In the genomic region with DNA sequence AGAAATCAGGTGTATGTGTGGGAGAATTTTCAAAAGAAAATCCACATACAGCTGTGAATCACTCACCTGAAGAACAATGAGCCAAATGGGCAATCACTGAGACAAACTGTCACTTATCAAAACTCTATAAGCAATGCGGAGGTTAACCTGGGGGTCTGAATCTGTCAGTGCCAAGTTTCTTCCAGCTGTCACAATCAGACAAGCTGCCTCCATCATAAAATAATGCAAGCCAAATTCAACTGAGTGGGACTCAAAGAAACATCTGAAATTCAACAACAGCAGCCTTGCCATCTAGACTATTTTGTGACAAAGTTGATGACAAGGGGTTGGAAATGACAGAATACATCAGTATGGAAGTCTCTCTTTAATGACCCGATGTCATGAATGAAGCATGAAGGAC, we compare ENCODE assay signal across 3 cellular contexts.
"Had no signal": no experiment of that assay in that cellular context is flagged by ENCODE, and none has a peak within 500 bp of the region (broad histone marks: within the 10 kb centered on the region; RNA-seq: fewer than 3 reads in every experiment).

No MANE protein-coding gene starts in this region.

- H3K4me3 ChIP-seq: GM12878 had no signal

- DNase-seq: GDM1, GF-D8 had no signal

- ATAC-seq: GM12878 had no signal
